In the genomic region with DNA sequence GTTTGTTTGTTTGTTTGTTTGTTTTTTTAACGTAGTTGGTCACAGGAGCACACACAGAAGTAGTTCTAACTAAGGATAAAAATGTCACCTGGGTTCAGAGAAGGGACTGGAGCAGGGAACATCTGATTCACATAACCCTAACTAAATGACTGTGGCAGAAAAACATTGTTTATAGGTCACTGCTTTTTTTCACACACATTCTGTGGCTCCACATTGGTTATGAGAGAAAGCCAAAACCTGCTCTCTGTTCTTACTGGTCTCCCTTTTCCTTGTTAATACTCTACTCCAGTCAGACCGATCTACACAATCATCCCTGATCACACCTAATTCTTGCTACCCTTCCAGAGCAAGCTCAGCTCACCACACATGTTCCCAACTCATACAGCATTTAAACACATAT, we compare ENCODE assay signal across 22 cellular contexts.
DNase-seq lines count a peak whose midpoint lies in the region; ATAC-seq, FAIRE-seq and TF ChIP-seq lines count a peak whose summit lies in the region.
"Had no signal": no experiment of that assay in that cellular context is flagged by ENCODE, and none has a peak within 500 bp of the region (broad histone marks: within the 10 kb centered on the region; RNA-seq: fewer than 3 reads in every experiment).

No MANE protein-coding gene starts in this region.

- CTCF ChIA-PET in activated CD4-positive, alpha-beta T cell treated with anti-CD3 and anti-CD28 coated beads for 36 hours (lab: Charles Lee): interaction anchor here (1.1 kb wide), 1 partner anchor 38 kb away, joined by 3 read pairs; no protein-coding TSS in a partner anchor
- CTCF ChIA-PET in activated CD4-positive, alpha-beta T cell treated with anti-CD3 and anti-CD28 coated beads, Interleukin-2, amount 10 ng/mL, durations not matched to agents 7 days and 5 days (lab: Charles Lee): no interaction called here
- CTCF ChIA-PET in HEK293 (lab: Yijun Ruan, JAX): no interaction called here

- ATAC-seq in activated CD4-positive, alpha-beta T cell treated with anti-CD3 and anti-CD28 coated beads for 36 hours: peak; percentile 55
- ATAC-seq in activated T-helper 17 cell treated with anti-CD3 and anti-CD28 coated beads, Interleukin-2, amount 50 U/mL, for 72 hours (replicated peaks): peak; percentile 64
- ATAC-seq in stimulated activated memory B cell treated with anti-CD40 and anti-IgM and Interleukin-4, amounts not matched to agents 10 μg/mL and 1 μg/mL and 100 μg/mL, for 72 hours: no peak
- ATAC-seq: A549; CD8-positive, alpha-beta T cell had no signal

- H3K27ac ChIP-seq in HEK293 (ENCODE audit: extremely low read depth, low read depth, low read length): no peak overlapping the region
- H3K27ac ChIP-seq: 22Rv1; A549; BLaER1 treated with 17β-estradiol and CSF1 and Interleukin-3, amounts not matched to agents 10 nM and 100 nM; C4-2B had no signal

- no peak overlapping the region for H3K4me3 ChIP-seq in HEK293 (ENCODE audit: low read depth, low read length)
- H3K4me3 ChIP-seq: A549; BLaER1 treated with 17β-estradiol and CSF1 and Interleukin-3, amounts not matched to agents 10 nM and 100 nM had no signal

- H3K27me3 Mint-ChIP-seq in activated CD4-positive, alpha-beta T cell treated with anti-CD3 and anti-CD28 coated beads for 36 hours: no peaks in the 10 kb centered on the region
- no peaks in the 10 kb centered on the region for H3K27me3 Mint-ChIP-seq in activated CD4-positive, alpha-beta T cell treated with anti-CD3 and anti-CD28 coated beads, Interleukin-2, amount 10 ng/mL, durations not matched to agents 7 days and 5 days
- no peaks in the 10 kb centered on the region for H3K27me3 Mint-ChIP-seq in activated T-helper 17 cell treated with anti-CD3 and anti-CD28 coated beads, Interleukin-2, amount 50 U/mL, for 72 hours
- peaks cover 9% of the 10 kb centered on the region for H3K27me3 Mint-ChIP-seq in stimulated activated memory B cell treated with anti-CD40 and anti-IgM and Interleukin-4, amounts not matched to agents 10 μg/mL and 1 μg/mL and 100 μg/mL, for 72 hours
- H3K27me3 Mint-ChIP-seq: CD4-positive, alpha-beta T cell had no signal

- no peaks in the 10 kb centered on the region for H3K36me3 Mint-ChIP-seq in activated CD4-positive, alpha-beta T cell treated with anti-CD3 and anti-CD28 coated beads for 36 hours (ENCODE audit: low read depth)
- H3K36me3 Mint-ChIP-seq in activated CD4-positive, alpha-beta T cell treated with anti-CD3 and anti-CD28 coated beads, Interleukin-2, amount 10 ng/mL, durations not matched to agents 7 days and 5 days (ENCODE audit: low read depth): no peaks in the 10 kb centered on the region
- H3K36me3 Mint-ChIP-seq in activated T-helper 17 cell treated with anti-CD3 and anti-CD28 coated beads, Interleukin-2, amount 50 U/mL, for 72 hours (ENCODE audit: low read depth): no peaks in the 10 kb centered on the region
- H3K36me3 Mint-ChIP-seq in stimulated activated memory B cell treated with anti-CD40 and anti-IgM and Interleukin-4, amounts not matched to agents 10 μg/mL and 1 μg/mL and 100 μg/mL, for 72 hours: no peaks in the 10 kb centered on the region
- H3K36me3 Mint-ChIP-seq: CD8-positive, alpha-beta T cell had no signal

- no peak for DNase-seq in activated CD4-positive, alpha-beta T cell treated with anti-CD3 and anti-CD28 coated beads for 36 hours
- no peak for DNase-seq in activated CD4-positive, alpha-beta T cell treated with anti-CD3 and anti-CD28 coated beads, Interleukin-2, amount 10 ng/mL, durations not matched to agents 7 days and 5 days
- no peak for DNase-seq in HTR-8/SVneo (ENCODE audit: insufficient read length, low spot score)
- DNase-seq: AML-193; Caco-2; Calu3; CD4-positive, alpha-beta T cell; CD8-positive, alpha-beta T cell; DMS79 treated with DMSO at 0.1 percent for 48 hours; GF-D8 had no signal

- intact Hi-C loops in activated CD4-positive, alpha-beta T cell treated with anti-CD3 and anti-CD28 coated beads for 36 hours (cut with DNase I, micrococcal nuclease): no loop called here

- H3K4me3 Mint-ChIP-seq in activated CD4-positive, alpha-beta T cell treated with anti-CD3 and anti-CD28 coated beads for 36 hours: no peak overlapping the region
- H3K4me3 Mint-ChIP-seq in activated CD4-positive, alpha-beta T cell treated with anti-CD3 and anti-CD28 coated beads, Interleukin-2, amount 10 ng/mL, durations not matched to agents 7 days and 5 days: no peak overlapping the region
- no peak overlapping the region for H3K4me3 Mint-ChIP-seq in activated T-helper 17 cell treated with anti-CD3 and anti-CD28 coated beads, Interleukin-2, amount 50 U/mL, for 72 hours
- H3K4me3 Mint-ChIP-seq in stimulated activated memory B cell treated with anti-CD40 and anti-IgM and Interleukin-4, amounts not matched to agents 10 μg/mL and 1 μg/mL and 100 μg/mL, for 72 hours: no peak overlapping the region
- H3K4me3 Mint-ChIP-seq: B cell; CD4-positive, alpha-beta T cell; CD8-positive, alpha-beta T cell had no signal

- H3K4me1 Mint-ChIP-seq in activated CD4-positive, alpha-beta T cell treated with anti-CD3 and anti-CD28 coated beads for 36 hours: peaks cover 26% of the 10 kb centered on the region
- peaks cover 4% of the 10 kb centered on the region for H3K4me1 Mint-ChIP-seq in activated CD4-positive, alpha-beta T cell treated with anti-CD3 and anti-CD28 coated beads, Interleukin-2, amount 10 ng/mL, durations not matched to agents 7 days and 5 days
- H3K4me1 Mint-ChIP-seq in activated T-helper 17 cell treated with anti-CD3 and anti-CD28 coated beads, Interleukin-2, amount 50 U/mL, for 72 hours: peaks cover 19% of the 10 kb centered on the region
- no peaks in the 10 kb centered on the region for H3K4me1 Mint-ChIP-seq in stimulated activated memory B cell treated with anti-CD40 and anti-IgM and Interleukin-4, amounts not matched to agents 10 μg/mL and 1 μg/mL and 100 μg/mL, for 72 hours
- H3K4me1 Mint-ChIP-seq: B cell had no signal

- H3K9me3 ChIP-seq in HEK293 (ENCODE audit: control insufficient read depth, insufficient read depth, low read depth, low read length): no peaks in the 10 kb centered on the region
- H3K9me3 ChIP-seq: BLaER1 treated with 17β-estradiol and CSF1 and Interleukin-3, amounts not matched to agents 10 nM and 100 nM; Caco-2 had no signal

- no peaks in the 10 kb centered on the region for H3K4me1 ChIP-seq in HEK293 (ENCODE audit: control insufficient read depth, insufficient read depth, low read length)
- H3K4me1 ChIP-seq: Caco-2 had no signal

- H3K27ac Mint-ChIP-seq in activated CD4-positive, alpha-beta T cell treated with anti-CD3 and anti-CD28 coated beads for 36 hours: no peak overlapping the region
- H3K27ac Mint-ChIP-seq in activated CD4-positive, alpha-beta T cell treated with anti-CD3 and anti-CD28 coated beads, Interleukin-2, amount 10 ng/mL, durations not matched to agents 7 days and 5 days: no peak overlapping the region
- H3K27ac Mint-ChIP-seq in activated T-helper 17 cell treated with anti-CD3 and anti-CD28 coated beads, Interleukin-2, amount 50 U/mL, for 72 hours: no peak overlapping the region
- no peak overlapping the region for H3K27ac Mint-ChIP-seq in stimulated activated memory B cell treated with anti-CD40 and anti-IgM and Interleukin-4, amounts not matched to agents 10 μg/mL and 1 μg/mL and 100 μg/mL, for 72 hours
- H3K27ac Mint-ChIP-seq: B cell; CD4-positive, alpha-beta T cell; CD8-positive, alpha-beta T cell had no signal

- FAIRE-seq in HTR-8/SVneo (lab: Jason Lieb, UNC): no peak
- FAIRE-seq: A549, D721Med, G401.6, GM12891, GM19239 had no signal

- no peaks in the 10 kb centered on the region for H3K36me3 ChIP-seq in HEK293 (ENCODE audit: control insufficient read depth in 2 of 2, insufficient read depth in 1 of 2, low read length in 2 of 2)
- H3K36me3 ChIP-seq: BLaER1 treated with 17β-estradiol and CSF1 and Interleukin-3, amounts not matched to agents 10 nM and 100 nM had no signal

- no peaks in the 10 kb centered on the region for H3K9me3 Mint-ChIP-seq in activated CD4-positive, alpha-beta T cell treated with anti-CD3 and anti-CD28 coated beads for 36 hours (ENCODE audit: low read depth)
- no peaks in the 10 kb centered on the region for H3K9me3 Mint-ChIP-seq in activated CD4-positive, alpha-beta T cell treated with anti-CD3 and anti-CD28 coated beads, Interleukin-2, amount 10 ng/mL, durations not matched to agents 7 days and 5 days
- H3K9me3 Mint-ChIP-seq in activated T-helper 17 cell treated with anti-CD3 and anti-CD28 coated beads, Interleukin-2, amount 50 U/mL, for 72 hours: no peaks in the 10 kb centered on the region
- H3K9me3 Mint-ChIP-seq in stimulated activated memory B cell treated with anti-CD40 and anti-IgM and Interleukin-4, amounts not matched to agents 10 μg/mL and 1 μg/mL and 100 μg/mL, for 72 hours: no peaks in the 10 kb centered on the region
- H3K9me3 Mint-ChIP-seq: CD4-positive, alpha-beta T cell; CD8-positive, alpha-beta T cell had no signal

- no peak for TF ChIP-seq CTCF in HEK293 (tag by site-specific recombination; IDR thresholded peaks at IDR 0.05)

- POLR2A ChIA-PET in activated CD4-positive, alpha-beta T cell treated with anti-CD3 and anti-CD28 coated beads for 36 hours (lab: Charles Lee): no interaction called here
- POLR2A ChIA-PET in activated CD4-positive, alpha-beta T cell treated with anti-CD3 and anti-CD28 coated beads, Interleukin-2, amount 10 ng/mL, durations not matched to agents 7 days and 5 days (lab: Charles Lee): interaction anchor here (0.5 to 0.6 kb wide), 2 partner anchors 11 to 267 kb away, joined by 4 to 5 read pairs; no protein-coding TSS in a partner anchor
- POLR2A ChIA-PET in HEK293 (lab: Yijun Ruan, JAX): no interaction called here

TF ChIP-seq in HEK293, 187 proteins besides CTCF, POLR2A, EP300 and RAD21:
- peak; percentile 91 for TF ChIP-seq ZNF677 (tag by site-specific recombination; IDR thresholded peaks at IDR 0.05)
- TF ChIP-seq ZFP41 (tag by site-specific recombination; IDR thresholded peaks at IDR 0.05; ENCODE audit: borderline replicate concordance): no peak
- no peak for TF ChIP-seq SALL2 (tag by site-specific recombination; IDR thresholded peaks at IDR 0.05; ENCODE audit: borderline replicate concordance)
- TF ChIP-seq ZNF76 (tag by site-specific recombination; IDR thresholded peaks at IDR 0.05; ENCODE audit: borderline replicate concordance, low read depth): no peak
- no peak for TF ChIP-seq ZFP3 (tag by site-specific recombination; IDR thresholded peaks at IDR 0.05; ENCODE audit: low read depth)
- TF ChIP-seq ZBTB8A (tag by site-specific recombination; IDR thresholded peaks at IDR 0.05): no peak
- no peak for TF ChIP-seq KLF10 (tag by site-specific recombination; IDR thresholded peaks at IDR 0.05)
